In genomic region chr3:183178833-183179549, GRCh38 we compare ENCODE assay signal across 1 cellular context.
TF ChIP-seq lines count a peak whose summit lies in the region.

No MANE protein-coding gene starts in this region.

TF ChIP-seq in HEK293, 187 proteins besides CTCF, POLR2A, EP300 and RAD21 (continued from another document):
- no peak for TF ChIP-seq ZNF449 (tag by site-specific recombination; IDR thresholded peaks at IDR 0.05)
- no peak for TF ChIP-seq ZNF24 (tag by site-specific recombination; IDR thresholded peaks at IDR 0.05)
- TF ChIP-seq SP7 (tag by site-specific recombination; IDR thresholded peaks at IDR 0.05) = no peak
- TF ChIP-seq ZNF571 (tag by site-specific recombination; IDR thresholded peaks at IDR 0.05) = no peak
- no peak for TF ChIP-seq ZBTB21 (tag by site-specific recombination; IDR thresholded peaks at IDR 0.05)
- TF ChIP-seq ZNF426 (tag by site-specific recombination; IDR thresholded peaks at IDR 0.05) = no peak
- TF ChIP-seq ZNF23 (tag by site-specific recombination; IDR thresholded peaks at IDR 0.05; ENCODE audit: borderline replicate concordance) = no peak
- peak; percentile 94 for TF ChIP-seq ZFHX2 (tag by site-specific recombination; conservative IDR thresholded peaks at IDR 0.05)
- no peak for TF ChIP-seq PRDM1 (tag by site-specific recombination; IDR thresholded peaks at IDR 0.05)
- no peak for TF ChIP-seq KLF1 (tag by site-specific recombination; IDR thresholded peaks at IDR 0.05)
- peak; percentile 84 for TF ChIP-seq EGR2 (tag by site-specific recombination; IDR thresholded peaks at IDR 0.05; ENCODE audit: low read depth)
- TF ChIP-seq ZNF654 (tag by site-specific recombination; IDR thresholded peaks at IDR 0.05; ENCODE audit: low read depth) = no peak
- TF ChIP-seq ZNF473 (tag by site-specific recombination; IDR thresholded peaks at IDR 0.05) = no peak
- TF ChIP-seq ZNF274 (IDR thresholded peaks at IDR 0.05; ENCODE audit: low read length) = no peak
- no peak for TF ChIP-seq ZNF274 (tag by site-specific recombination; IDR thresholded peaks at IDR 0.05; ENCODE audit: borderline replicate concordance)
- peak; percentile 29 for TF ChIP-seq ZBTB26 (tag by site-specific recombination; optimal IDR thresholded peaks at IDR 0.05)
- no peak for TF ChIP-seq ZNF132 (tag by site-specific recombination; IDR thresholded peaks at IDR 0.05; ENCODE audit: borderline replicate concordance)
- TF ChIP-seq ZNF561 (tag by site-specific recombination; IDR thresholded peaks at IDR 0.05; ENCODE audit: borderline replicate concordance) = no peak
- TF ChIP-seq ZNF302 (tag by site-specific recombination; IDR thresholded peaks at IDR 0.05; ENCODE audit: low read depth) = no peak
- peak; percentile 71 for TF ChIP-seq ZNF335 (tag by site-specific recombination; conservative IDR thresholded peaks at IDR 0.05)
- TF ChIP-seq ZNF768 (tag by site-specific recombination; IDR thresholded peaks at IDR 0.05) = no peak
- peak; percentile 15; the same call in 1 of the 2 replicates for TF ChIP-seq ZBTB20 (tag by site-specific recombination; IDR thresholded peaks at IDR 0.05)
- no peak for TF ChIP-seq OVOL3 (tag by site-specific recombination; IDR thresholded peaks at IDR 0.05)
- TF ChIP-seq ZNF433 (tag by site-specific recombination; IDR thresholded peaks at IDR 0.05; ENCODE audit: low read depth) = no peak
- no peak for TF ChIP-seq ZNF394 (tag by site-specific recombination; IDR thresholded peaks at IDR 0.05; ENCODE audit: borderline replicate concordance)
- TF ChIP-seq ATF2 (tag by site-specific recombination; IDR thresholded peaks at IDR 0.05; ENCODE audit: low read depth) = no peak
- TF ChIP-seq ZNF221 (tag by site-specific recombination; IDR thresholded peaks at IDR 0.05; ENCODE audit: borderline replicate concordance) = no peak
- peak; percentile 39; the same call in 1 of the 2 replicates for TF ChIP-seq ZBTB17 (tag by site-specific recombination; IDR thresholded peaks at IDR 0.05)
- no peak for TF ChIP-seq ZEB2 (tag by site-specific recombination; IDR thresholded peaks at IDR 0.05)
- TF ChIP-seq HIC1 (tag by site-specific recombination; IDR thresholded peaks at IDR 0.05) = no peak
- no peak for TF ChIP-seq ZNF423 (tag by site-specific recombination; IDR thresholded peaks at IDR 0.05)
- no peak for TF ChIP-seq SP2 (tag by site-specific recombination; IDR thresholded peaks at IDR 0.05)
- no peak for TF ChIP-seq ZNF416 (tag by site-specific recombination; IDR thresholded peaks at IDR 0.05)
- TF ChIP-seq KLF16 (tag by site-specific recombination; IDR thresholded peaks at IDR 0.05) = no peak
- TF ChIP-seq ZNF184 (tag by site-specific recombination; IDR thresholded peaks at IDR 0.05) = no peak
- no peak for TF ChIP-seq ZNF211 (tag by site-specific recombination; IDR thresholded peaks at IDR 0.05; ENCODE audit: low read depth)
- peak; percentile 77 for TF ChIP-seq GLIS2 (tag by site-specific recombination; IDR thresholded peaks at IDR 0.05)
